ENCODE assay signal across 12 cellular contexts in the genomic region with DNA sequence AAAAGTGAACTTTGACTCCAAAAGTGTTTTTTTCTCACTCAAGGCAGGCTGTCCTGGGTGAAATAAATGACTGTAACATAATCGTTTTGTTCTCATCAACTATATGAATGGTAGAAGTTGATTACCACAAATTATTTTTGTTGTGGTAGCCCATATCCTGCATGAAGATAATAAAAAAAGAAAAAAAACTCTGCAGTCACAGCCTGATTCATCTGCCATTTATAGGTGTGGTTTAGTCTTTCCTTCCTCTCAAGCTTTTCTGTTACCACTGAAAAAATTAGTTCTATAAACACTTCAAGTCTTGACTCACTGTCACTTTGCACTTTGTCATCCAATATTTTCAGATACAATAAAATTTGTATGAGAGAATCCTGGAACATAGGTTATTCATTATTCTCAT.
DNase-seq lines count a peak whose midpoint lies in the region; ATAC-seq and TF ChIP-seq lines count a peak whose summit lies in the region.
"Had no signal": no experiment of that assay in that cellular context is flagged by ENCODE, and none has a peak within 500 bp of the region (broad histone marks: within the 10 kb centered on the region; RNA-seq: fewer than 3 reads in every experiment).

No MANE protein-coding gene starts in this region.

- no peak for DNase-seq in activated CD4-positive, CD25-positive, alpha-beta regulatory T cell (lab: John Stamatoyannopoulos, UW)
- peak; percentile 74 for DNase-seq in SIG-M5 (lab: John Stamatoyannopoulos, UW)
- no peak for DNase-seq in mucosa of descending colon
- no peak for DNase-seq in mesenteric fat pad (ENCODE audit: low spot score)
- DNase-seq in HT-29 (ENCODE audit: low spot score) = no peak
- DNase-seq: NCI-H1694 treated with DMSO at 0.1 percent for 48 hours; NK-92 treated with Interleukin-12 subunit alpha and Interleukin-12 subunit beta, amount 100 ng/mL, for 24 hours; right cardiac atrium; thyroid gland had no signal

- H3K4me3 ChIP-seq in mucosa of descending colon = no peak overlapping the region
- H3K4me3 ChIP-seq: thyroid gland had no signal

- peak; percentile 82 for ATAC-seq in activated CD4-positive, CD25-positive, alpha-beta regulatory T cell treated with anti-CD3 and anti-CD28 coated beads, Interleukin-2, amount 50 U/mL, for 24 hours
- ATAC-seq in HG02884 (IDR thresholded peaks at IDR 0.05; ENCODE audit: unreplicated experiment) (peak; percentile 74), mucosa of descending colon (peak; percentile 89), HG03039 (IDR thresholded peaks at IDR 0.05; ENCODE audit: unreplicated experiment) (no peak)
- ATAC-seq: right cardiac atrium had no signal

- H3K36me3 ChIP-seq in mucosa of descending colon (ENCODE audit: low read depth) = no peaks in the 10 kb centered on the region
- H3K36me3 ChIP-seq: thyroid gland had no signal

- H3K4me1 ChIP-seq in mucosa of descending colon (ENCODE audit: low read depth) = no peaks in the 10 kb centered on the region
- H3K4me1 ChIP-seq: thyroid gland had no signal

- no peak for TF ChIP-seq CTCF in mucosa of descending colon (IDR thresholded peaks at IDR 0.05)

- no peaks in the 10 kb centered on the region for H3K9me3 ChIP-seq in mucosa of descending colon
- H3K9me3 ChIP-seq: thyroid gland had no signal

- intact Hi-C loops in mucosa of descending colon (cut with DNase I, micrococcal nuclease) = no loop called here
